Comparison of ENCODE assay signal across 17 cellular contexts in genomic region chr17:337866-338265, GRCh38. TPM values are rescaled to one million over a fixed set of nuclear protein-coding genes. Genes with fewer than 3 reads are reported as not detected.
DNase-seq lines count a peak whose midpoint lies in the region; ATAC-seq and TF ChIP-seq lines count a peak whose summit lies in the region.
"Had no signal": no experiment of that assay in that cellular context is flagged by ENCODE, and none has a peak within 500 bp of the region (broad histone marks: within the 10 kb centered on the region; RNA-seq: fewer than 3 reads in every experiment).

No MANE protein-coding gene starts in this region.

- intact Hi-C loops in head of caudate nucleus (cut with DNase I) = no loop called here
- intact Hi-C loops in spleen (cut with DNase I; ENCODE audit: low total_unique reads) = no loop called here

- H3K9me3 ChIP-seq in spleen = no peaks in the 10 kb centered on the region
- H3K9me3 ChIP-seq: esophagus squamous epithelium had no signal

- no peak for TF ChIP-seq POLR2A in spleen (IDR thresholded peaks at IDR 0.05)

- H3K4me1 Mint-ChIP-seq in activated CD8-positive, alpha-beta T cell treated with anti-CD3 and anti-CD28 coated beads, Interleukin-2, amount 10 ng/mL, durations not matched to agents 7 days and 5 days (ENCODE audit: low read depth) = peaks cover 2% of the 10 kb centered on the region
- H3K4me1 Mint-ChIP-seq: activated CD4-positive, alpha-beta T cell treated with anti-CD3 and anti-CD28 coated beads, Interleukin-2, amount 10 ng/mL, durations not matched to agents 24 days and 14 days had no signal

- DNase-seq in GM12865 (ENCODE audit: low read depth) (peak; percentile 10), NCI-H2107 treated with DMSO at 0.1 percent for 48 hours (lab: John Stamatoyannopoulos, UW; ENCODE audit: unreplicated experiment) (peak; percentile 87), head of caudate nucleus (peak in 36 of 42 donors; percentile 21 to 90 (median 65)), spleen (peak; percentile 18), medulla oblongata (ENCODE audit: extremely low spot score) (no peak)
- no peak for DNase-seq in activated CD8-positive, alpha-beta T cell treated with anti-CD3 and anti-CD28 coated beads, Interleukin-2, amount 10 ng/mL, durations not matched to agents 7 days and 5 days
- DNase-seq: activated CD4-positive, alpha-beta T cell treated with anti-CD3 and anti-CD28 coated beads, Interleukin-2, amount 10 ng/mL, durations not matched to agents 24 days and 14 days; activated gamma-delta T cell; esophagus squamous epithelium; NCI-H1092 treated with DMSO at 0.1 percent for 48 hours; stimulated activated naive CD8-positive, alpha-beta T cell treated with anti-CD3 and anti-CD28 coated beads, Interleukin-15, Interleukin-2, amounts not matched to agents 100 U/mL and 50 U/mL, for 24 hours; trophoblast cell had no signal

- H3K9me3 Mint-ChIP-seq in activated CD8-positive, alpha-beta T cell treated with anti-CD3 and anti-CD28 coated beads, Interleukin-2, amount 10 ng/mL, durations not matched to agents 7 days and 5 days (ENCODE audit: insufficient read depth) = no peaks in the 10 kb centered on the region
- H3K9me3 Mint-ChIP-seq: activated CD4-positive, alpha-beta T cell treated with anti-CD3 and anti-CD28 coated beads, Interleukin-2, amount 10 ng/mL, durations not matched to agents 24 days and 14 days; GM23338 had no signal

- peaks cover 6 to 67% (median 27%) of the 10 kb centered on the region in 6 donors for H3K4me1 ChIP-seq in spleen
- H3K4me1 ChIP-seq: parathyroid adenoma had no signal

- H3K36me3 Mint-ChIP-seq in activated CD8-positive, alpha-beta T cell treated with anti-CD3 and anti-CD28 coated beads, Interleukin-2, amount 10 ng/mL, durations not matched to agents 7 days and 5 days (ENCODE audit: low read depth) = no peaks in the 10 kb centered on the region

- H3K4me3 Mint-ChIP-seq in activated CD8-positive, alpha-beta T cell treated with anti-CD3 and anti-CD28 coated beads, Interleukin-2, amount 10 ng/mL, durations not matched to agents 7 days and 5 days = no peak overlapping the region
- H3K4me3 Mint-ChIP-seq: activated CD4-positive, alpha-beta T cell treated with anti-CD3 and anti-CD28 coated beads, Interleukin-2, amount 10 ng/mL, durations not matched to agents 24 days and 14 days; GM23338 had no signal

- peak overlapping the region; percentile 35 to 90 (median 83) for H3K27ac ChIP-seq in spleen
- H3K27ac ChIP-seq: parathyroid adenoma had no signal

- CTCF ChIA-PET in activated CD8-positive, alpha-beta T cell treated with anti-CD3 and anti-CD28 coated beads, Interleukin-2, amount 10 ng/mL, durations not matched to agents 7 days and 5 days (lab: Charles Lee) = no interaction called here

- WGBS in spleen, 5 donors = 66 to 79% (median 77%) methylated on average over 7 of the region's 7 CpGs

- peaks cover 13% of the 10 kb centered on the region for H3K27me3 Mint-ChIP-seq in activated CD8-positive, alpha-beta T cell treated with anti-CD3 and anti-CD28 coated beads, Interleukin-2, amount 10 ng/mL, durations not matched to agents 7 days and 5 days (ENCODE audit: low read depth)

- ATAC-seq in HG03354 (IDR thresholded peaks at IDR 0.05; ENCODE audit: poor library complexity, severe bottlenecking, unreplicated experiment) = no peak
- ATAC-seq in HG03439 (IDR thresholded peaks at IDR 0.05; ENCODE audit: unreplicated experiment) = no peak
- no peak for ATAC-seq in activated CD8-positive, alpha-beta T cell treated with anti-CD3 and anti-CD28 coated beads, Interleukin-2, amount 10 ng/mL, durations not matched to agents 7 days and 5 days
- ATAC-seq: GM23338; Right ventricle myocardium inferior; stimulated activated naive CD8-positive, alpha-beta T cell treated with anti-CD3 and anti-CD28 coated beads, Interleukin-15, Interleukin-2, amounts not matched to agents 100 U/mL and 50 U/mL, for 24 hours had no signal

- TF ChIP-seq CTCF in GM12865 (IDR thresholded peaks at IDR 0.05; ENCODE audit: insufficient read depth, low read depth, low read length, missing control alignments) = no peak
- TF ChIP-seq CTCF in spleen (IDR thresholded peaks at IDR 0.05 in 8 of 11, conservative IDR thresholded peaks at IDR 0.05 in 3 of 11) = no peak

- H3K4me3 ChIP-seq in GM12865 (ENCODE audit: low read depth, low read length) = no peak overlapping the region
- H3K4me3 ChIP-seq in spleen = peak overlapping the region in 4 of 8 donors; percentile 23 to 64 (median 26)
- H3K4me3 ChIP-seq: esophagus squamous epithelium, GM23338 had no signal

- peaks cover 0 to 37% (median 0%) of the 10 kb centered on the region in 7 donors for H3K27me3 ChIP-seq in spleen (replicated peaks in 1 of 7)

- POLR2A ChIA-PET in activated CD8-positive, alpha-beta T cell treated with anti-CD3 and anti-CD28 coated beads, Interleukin-2, amount 10 ng/mL, durations not matched to agents 7 days and 5 days (lab: Charles Lee) = no interaction called here

- H3K27ac Mint-ChIP-seq in activated CD8-positive, alpha-beta T cell treated with anti-CD3 and anti-CD28 coated beads, Interleukin-2, amount 10 ng/mL, durations not matched to agents 7 days and 5 days = no peak overlapping the region
- H3K27ac Mint-ChIP-seq: activated CD4-positive, alpha-beta T cell treated with anti-CD3 and anti-CD28 coated beads, Interleukin-2, amount 10 ng/mL, durations not matched to agents 24 days and 14 days; GM23338 had no signal

- no peaks in the 10 kb centered on the region for H3K36me3 ChIP-seq in spleen
- H3K36me3 ChIP-seq: esophagus squamous epithelium had no signal

RNA-seq across cellular contexts. Expression of gene RPH3AL, which starts 14.7 kb away (rescaled TPM):
- total RNA-seq in spleen = 100 to 1,000 TPM in 1 of 7 donors, 10 to 100 TPM in 6; 44.2 to 182 (median 58.6) TPM
- polyA plus RNA-seq in spleen = 10 to 100 TPM in 1 of 3 donors, 1 to 10 TPM in 2; 4.8 to 27.1 (median 7.4) TPM
- total RNA-seq in activated CD8-positive, alpha-beta T cell treated with anti-CD3 and anti-CD28 coated beads, Interleukin-2, amount 10 ng/mL, durations not matched to agents 7 days and 5 days = 1 to 10 TPM; 2.5 to 3.8 TPM

Comparison
In these comparisons a context has a peak if more than half of its experiments do, and no peak if none do; other contexts are left out.
1. DNase-seq: peak in GM12865 (single experiment), NCI-H2107 treated with DMSO at 0.1 percent for 48 hours (single experiment), head of caudate nucleus (36 of 42) and spleen (single experiment); none in medulla oblongata (single experiment) and activated CD8-positive, alpha-beta T cell treated with anti-CD3 and anti-CD28 coated beads, Interleukin-2, amount 10 ng/mL, durations not matched to agents 7 days and 5 days (single experiment).
2. RNA of gene RPH3AL, which starts 14.7 kb away (total RNA-seq): 44.2 to 182 TPM in spleen; 2.5 to 3.8 TPM in activated CD8-positive, alpha-beta T cell treated with anti-CD3 and anti-CD28 coated beads, Interleukin-2, amount 10 ng/mL, durations not matched to agents 7 days and 5 days; every median in the first group is over 4 times any median in the second.